1 cellular context compared by ENCODE assay signal in the genomic region with DNA sequence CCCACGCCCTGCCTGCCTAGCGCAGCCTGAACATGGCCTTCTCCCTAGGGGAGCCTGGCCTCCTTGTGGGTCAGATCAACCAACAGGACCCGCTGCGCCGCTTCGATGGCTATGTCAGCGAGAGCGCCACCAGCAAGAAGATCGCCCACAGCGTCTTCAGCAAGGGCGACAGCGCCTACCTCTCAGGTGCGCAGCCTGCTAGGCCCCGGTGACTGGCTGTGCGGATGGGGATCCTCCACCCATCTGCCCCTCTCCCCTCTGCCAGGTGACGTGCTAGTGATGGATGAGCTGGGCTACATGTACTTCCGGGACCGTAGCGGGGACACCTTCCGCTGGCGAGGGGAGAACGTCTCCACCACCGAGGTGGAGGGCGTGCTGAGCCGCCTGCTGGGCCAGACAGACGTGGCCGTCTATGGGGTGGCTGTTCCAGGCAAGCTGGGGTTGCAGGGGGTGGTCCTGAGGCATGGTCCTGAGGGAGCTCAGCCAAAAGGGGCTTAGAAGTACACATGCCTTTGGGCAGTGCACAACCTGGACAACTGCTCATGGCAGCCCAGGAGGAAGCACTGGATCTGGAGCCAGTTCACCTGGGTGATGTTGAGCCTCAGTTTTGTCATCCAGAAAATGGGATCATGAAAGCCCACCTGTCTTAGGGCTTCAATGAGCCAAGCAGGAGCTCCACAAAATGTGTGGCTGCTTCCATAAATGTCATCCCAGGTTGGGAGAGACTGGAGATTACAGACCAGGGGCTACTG.
TF ChIP-seq lines count a peak whose summit lies in the region.

No MANE protein-coding gene starts in this region.

TF ChIP-seq in GM23338, 12 proteins besides CTCF, POLR2A, EP300 and RAD21:
- TF ChIP-seq, protein P1, sequence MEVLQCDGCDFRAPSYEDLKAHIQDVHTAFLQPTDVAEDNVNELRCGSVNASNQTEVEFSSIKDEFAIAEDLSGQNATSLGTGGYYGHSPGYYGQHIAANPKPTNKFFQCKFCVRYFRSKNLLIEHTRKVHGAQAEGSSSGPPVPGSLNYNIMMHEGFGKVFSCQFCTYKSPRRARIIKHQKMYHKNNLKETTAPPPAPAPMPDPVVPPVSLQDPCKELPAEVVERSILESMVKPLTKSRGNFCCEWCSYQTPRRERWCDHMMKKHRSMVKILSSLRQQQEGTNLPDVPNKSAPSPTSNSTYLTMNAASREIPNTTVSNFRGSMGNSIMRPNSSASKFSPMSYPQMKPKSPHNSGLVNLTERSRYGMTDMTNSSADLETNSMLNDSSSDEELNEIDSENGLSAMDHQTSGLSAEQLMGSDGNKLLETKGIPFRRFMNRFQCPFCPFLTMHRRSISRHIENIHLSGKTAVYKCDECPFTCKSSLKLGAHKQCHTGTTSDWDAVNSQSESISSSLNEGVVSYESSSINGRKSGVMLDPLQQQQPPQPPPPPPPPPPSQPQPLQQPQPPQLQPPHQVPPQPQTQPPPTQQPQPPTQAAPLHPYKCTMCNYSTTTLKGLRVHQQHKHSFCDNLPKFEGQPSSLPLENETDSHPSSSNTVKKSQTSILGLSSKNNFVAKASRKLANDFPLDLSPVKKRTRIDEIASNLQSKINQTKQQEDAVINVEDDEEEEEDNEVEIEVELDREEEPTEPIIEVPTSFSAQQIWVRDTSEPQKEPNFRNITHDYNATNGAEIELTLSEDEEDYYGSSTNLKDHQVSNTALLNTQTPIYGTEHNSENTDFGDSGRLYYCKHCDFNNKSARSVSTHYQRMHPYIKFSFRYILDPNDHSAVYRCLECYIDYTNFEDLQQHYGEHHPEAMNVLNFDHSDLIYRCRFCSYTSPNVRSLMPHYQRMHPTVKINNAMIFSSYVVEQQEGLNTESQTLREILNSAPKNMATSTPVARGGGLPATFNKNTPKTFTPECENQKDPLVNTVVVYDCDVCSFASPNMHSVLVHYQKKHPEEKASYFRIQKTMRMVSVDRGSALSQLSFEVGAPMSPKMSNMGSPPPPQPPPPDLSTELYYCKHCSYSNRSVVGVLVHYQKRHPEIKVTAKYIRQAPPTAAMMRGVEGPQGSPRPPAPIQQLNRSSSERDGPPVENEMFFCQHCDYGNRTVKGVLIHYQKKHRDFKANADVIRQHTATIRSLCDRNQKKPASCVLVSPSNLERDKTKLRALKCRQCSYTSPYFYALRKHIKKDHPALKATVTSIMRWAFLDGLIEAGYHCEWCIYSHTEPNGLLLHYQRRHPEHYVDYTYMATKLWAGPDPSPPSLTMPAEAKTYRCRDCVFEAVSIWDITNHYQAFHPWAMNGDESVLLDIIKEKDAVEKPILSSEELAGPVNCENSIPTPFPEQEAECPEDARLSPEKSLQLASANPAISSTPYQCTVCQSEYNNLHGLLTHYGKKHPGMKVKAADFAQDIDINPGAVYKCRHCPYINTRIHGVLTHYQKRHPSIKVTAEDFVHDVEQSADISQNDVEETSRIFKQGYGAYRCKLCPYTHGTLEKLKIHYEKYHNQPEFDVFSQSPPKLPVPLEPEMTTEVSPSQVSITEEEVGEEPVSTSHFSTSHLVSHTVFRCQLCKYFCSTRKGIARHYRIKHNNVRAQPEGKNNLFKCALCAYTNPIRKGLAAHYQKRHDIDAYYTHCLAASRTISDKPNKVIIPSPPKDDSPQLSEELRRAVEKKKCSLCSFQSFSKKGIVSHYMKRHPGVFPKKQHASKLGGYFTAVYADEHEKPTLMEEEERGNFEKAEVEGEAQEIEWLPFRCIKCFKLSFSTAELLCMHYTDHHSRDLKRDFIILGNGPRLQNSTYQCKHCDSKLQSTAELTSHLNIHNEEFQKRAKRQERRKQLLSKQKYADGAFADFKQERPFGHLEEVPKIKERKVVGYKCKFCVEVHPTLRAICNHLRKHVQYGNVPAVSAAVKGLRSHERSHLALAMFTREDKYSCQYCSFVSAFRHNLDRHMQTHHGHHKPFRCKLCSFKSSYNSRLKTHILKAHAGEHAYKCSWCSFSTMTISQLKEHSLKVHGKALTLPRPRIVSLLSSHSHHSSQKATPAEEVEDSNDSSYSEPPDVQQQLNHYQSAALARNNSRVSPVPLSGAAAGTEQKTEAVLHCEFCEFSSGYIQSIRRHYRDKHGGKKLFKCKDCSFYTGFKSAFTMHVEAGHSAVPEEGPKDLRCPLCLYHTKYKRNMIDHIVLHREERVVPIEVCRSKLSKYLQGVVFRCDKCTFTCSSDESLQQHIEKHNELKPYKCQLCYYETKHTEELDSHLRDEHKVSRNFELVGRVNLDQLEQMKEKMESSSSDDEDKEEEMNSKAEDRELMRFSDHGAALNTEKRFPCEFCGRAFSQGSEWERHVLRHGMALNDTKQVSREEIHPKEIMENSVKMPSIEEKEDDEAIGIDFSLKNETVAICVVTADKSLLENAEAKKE (CRISPR knock-in tag; IDR thresholded peaks at IDR 0.05) = no peak
- no peak for TF ChIP-seq CREB1 (CRISPR knock-in tag; IDR thresholded peaks at IDR 0.05; ENCODE audit: low read depth)
- no peak for TF ChIP-seq ZNF114 (CRISPR knock-in tag; IDR thresholded peaks at IDR 0.05)
- TF ChIP-seq, protein P2, sequence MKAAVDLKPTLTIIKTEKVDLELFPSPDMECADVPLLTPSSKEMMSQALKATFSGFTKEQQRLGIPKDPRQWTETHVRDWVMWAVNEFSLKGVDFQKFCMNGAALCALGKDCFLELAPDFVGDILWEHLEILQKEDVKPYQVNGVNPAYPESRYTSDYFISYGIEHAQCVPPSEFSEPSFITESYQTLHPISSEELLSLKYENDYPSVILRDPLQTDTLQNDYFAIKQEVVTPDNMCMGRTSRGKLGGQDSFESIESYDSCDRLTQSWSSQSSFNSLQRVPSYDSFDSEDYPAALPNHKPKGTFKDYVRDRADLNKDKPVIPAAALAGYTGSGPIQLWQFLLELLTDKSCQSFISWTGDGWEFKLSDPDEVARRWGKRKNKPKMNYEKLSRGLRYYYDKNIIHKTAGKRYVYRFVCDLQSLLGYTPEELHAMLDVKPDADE (IDR thresholded peaks at IDR 0.05) = no peak
- TF ChIP-seq ZNF331 (CRISPR knock-in tag; IDR thresholded peaks at IDR 0.05; ENCODE audit: low read depth) = no peak
- TF ChIP-seq STAT1 (IDR thresholded peaks at IDR 0.05; ENCODE audit: unreplicated experiment) = no peak
- no peak for TF ChIP-seq JUNB (IDR thresholded peaks at IDR 0.05; ENCODE audit: unreplicated experiment)
- TF ChIP-seq EZH2 (IDR thresholded peaks at IDR 0.05; ENCODE audit: low read depth, unreplicated experiment) = no peak
- TF ChIP-seq, protein P3, sequence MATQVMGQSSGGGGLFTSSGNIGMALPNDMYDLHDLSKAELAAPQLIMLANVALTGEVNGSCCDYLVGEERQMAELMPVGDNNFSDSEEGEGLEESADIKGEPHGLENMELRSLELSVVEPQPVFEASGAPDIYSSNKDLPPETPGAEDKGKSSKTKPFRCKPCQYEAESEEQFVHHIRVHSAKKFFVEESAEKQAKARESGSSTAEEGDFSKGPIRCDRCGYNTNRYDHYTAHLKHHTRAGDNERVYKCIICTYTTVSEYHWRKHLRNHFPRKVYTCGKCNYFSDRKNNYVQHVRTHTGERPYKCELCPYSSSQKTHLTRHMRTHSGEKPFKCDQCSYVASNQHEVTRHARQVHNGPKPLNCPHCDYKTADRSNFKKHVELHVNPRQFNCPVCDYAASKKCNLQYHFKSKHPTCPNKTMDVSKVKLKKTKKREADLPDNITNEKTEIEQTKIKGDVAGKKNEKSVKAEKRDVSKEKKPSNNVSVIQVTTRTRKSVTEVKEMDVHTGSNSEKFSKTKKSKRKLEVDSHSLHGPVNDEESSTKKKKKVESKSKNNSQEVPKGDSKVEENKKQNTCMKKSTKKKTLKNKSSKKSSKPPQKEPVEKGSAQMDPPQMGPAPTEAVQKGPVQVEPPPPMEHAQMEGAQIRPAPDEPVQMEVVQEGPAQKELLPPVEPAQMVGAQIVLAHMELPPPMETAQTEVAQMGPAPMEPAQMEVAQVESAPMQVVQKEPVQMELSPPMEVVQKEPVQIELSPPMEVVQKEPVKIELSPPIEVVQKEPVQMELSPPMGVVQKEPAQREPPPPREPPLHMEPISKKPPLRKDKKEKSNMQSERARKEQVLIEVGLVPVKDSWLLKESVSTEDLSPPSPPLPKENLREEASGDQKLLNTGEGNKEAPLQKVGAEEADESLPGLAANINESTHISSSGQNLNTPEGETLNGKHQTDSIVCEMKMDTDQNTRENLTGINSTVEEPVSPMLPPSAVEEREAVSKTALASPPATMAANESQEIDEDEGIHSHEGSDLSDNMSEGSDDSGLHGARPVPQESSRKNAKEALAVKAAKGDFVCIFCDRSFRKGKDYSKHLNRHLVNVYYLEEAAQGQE (IDR thresholded peaks at IDR 0.05; ENCODE audit: unreplicated experiment) = no peak
- no peak for TF ChIP-seq NANOG (IDR thresholded peaks at IDR 0.05; ENCODE audit: borderline replicate concordance)
- TF ChIP-seq POLR2AphosphoS5 (IDR thresholded peaks at IDR 0.05; ENCODE audit: low read depth) = no peak
- no peak for TF ChIP-seq EZH2phosphoT487 (IDR thresholded peaks at IDR 0.05; ENCODE audit: unreplicated experiment)
